ENCODE assay signal across 1 cellular context in genomic region chr2:155517362-155517761, GRCh38.
TF ChIP-seq lines count a peak whose summit lies in the region.

No MANE protein-coding gene starts in this region.

TF ChIP-seq in GM12878, 131 proteins besides CTCF, POLR2A, EP300 and RAD21 (continued from another document):
- TF ChIP-seq BHLHE40 (IDR thresholded peaks at IDR 0.05; ENCODE audit: borderline replicate concordance in 1 of 2, low read depth in 2 of 2, low read length in 1 of 2): peak in 1 of 2 experiments; percentile 35; a peak in 1 of 4 replicates
